Comparison of ENCODE assay signal across 1 cellular context in the genomic region with DNA sequence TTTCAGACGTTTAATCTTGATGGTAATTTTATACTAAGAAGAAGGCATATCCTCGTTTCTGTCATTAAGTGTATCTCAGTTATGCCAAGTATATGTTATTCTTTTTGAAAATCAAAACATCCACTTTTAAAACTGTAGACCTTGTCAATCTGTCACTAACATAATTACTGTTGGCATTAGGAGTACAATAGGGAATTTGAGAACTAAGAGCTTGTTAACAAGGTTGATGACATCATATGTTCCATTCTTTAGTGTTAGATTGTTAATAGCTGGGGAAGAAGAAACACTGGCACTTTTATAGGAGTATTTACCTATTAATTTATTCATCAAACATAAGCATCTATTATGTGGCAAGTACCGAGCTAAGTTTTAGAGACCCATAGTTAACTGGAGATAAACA.
TF ChIP-seq lines count a peak whose summit lies in the region.

No MANE protein-coding gene starts in this region.

TF ChIP-seq in HEK293, 187 proteins besides CTCF, POLR2A, EP300 and RAD21 (continued from another document):
- TF ChIP-seq, protein P1, sequence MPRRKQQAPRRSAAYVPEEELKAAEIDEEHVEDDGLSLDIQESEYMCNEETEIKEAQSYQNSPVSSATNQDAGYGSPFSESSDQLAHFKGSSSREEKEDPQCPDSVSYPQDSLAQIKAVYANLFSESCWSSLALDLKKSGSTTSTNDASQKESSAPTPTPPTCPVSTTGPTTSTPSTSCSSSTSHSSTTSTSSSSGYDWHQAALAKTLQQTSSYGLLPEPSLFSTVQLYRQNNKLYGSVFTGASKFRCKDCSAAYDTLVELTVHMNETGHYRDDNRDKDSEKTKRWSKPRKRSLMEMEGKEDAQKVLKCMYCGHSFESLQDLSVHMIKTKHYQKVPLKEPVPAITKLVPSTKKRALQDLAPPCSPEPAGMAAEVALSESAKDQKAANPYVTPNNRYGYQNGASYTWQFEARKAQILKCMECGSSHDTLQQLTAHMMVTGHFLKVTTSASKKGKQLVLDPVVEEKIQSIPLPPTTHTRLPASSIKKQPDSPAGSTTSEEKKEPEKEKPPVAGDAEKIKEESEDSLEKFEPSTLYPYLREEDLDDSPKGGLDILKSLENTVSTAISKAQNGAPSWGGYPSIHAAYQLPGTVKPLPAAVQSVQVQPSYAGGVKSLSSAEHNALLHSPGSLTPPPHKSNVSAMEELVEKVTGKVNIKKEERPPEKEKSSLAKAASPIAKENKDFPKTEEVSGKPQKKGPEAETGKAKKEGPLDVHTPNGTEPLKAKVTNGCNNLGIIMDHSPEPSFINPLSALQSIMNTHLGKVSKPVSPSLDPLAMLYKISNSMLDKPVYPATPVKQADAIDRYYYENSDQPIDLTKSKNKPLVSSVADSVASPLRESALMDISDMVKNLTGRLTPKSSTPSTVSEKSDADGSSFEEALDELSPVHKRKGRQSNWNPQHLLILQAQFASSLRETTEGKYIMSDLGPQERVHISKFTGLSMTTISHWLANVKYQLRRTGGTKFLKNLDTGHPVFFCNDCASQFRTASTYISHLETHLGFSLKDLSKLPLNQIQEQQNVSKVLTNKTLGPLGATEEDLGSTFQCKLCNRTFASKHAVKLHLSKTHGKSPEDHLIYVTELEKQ (tag by site-specific recombination; IDR thresholded peaks at IDR 0.05; ENCODE audit: borderline replicate concordance), result peak; percentile 66; the same call in 1 of the 2 replicates
- TF ChIP-seq GLI2 (tag by site-specific recombination; IDR thresholded peaks at IDR 0.05; ENCODE audit: borderline replicate concordance, low read depth) (0 out of 2 replicates have a peak, but pooled peaks have one; percentile 25), ZNF394 (tag by site-specific recombination; IDR thresholded peaks at IDR 0.05; ENCODE audit: borderline replicate concordance) (peak; percentile 42; the same call in 1 of the 2 replicates), GFI1B (tag by site-specific recombination; IDR thresholded peaks at IDR 0.05) (peak; percentile 82), PRDM6 (tag by site-specific recombination; IDR thresholded peaks at IDR 0.05) (peak; percentile 92), PRDM4 (tag by site-specific recombination; IDR thresholded peaks at IDR 0.05) (peak; percentile 86), ZNF600 (tag by site-specific recombination; IDR thresholded peaks at IDR 0.05) (no peak), ZBTB20 (tag by site-specific recombination; IDR thresholded peaks at IDR 0.05) (no peak), PRDM1 (tag by site-specific recombination; IDR thresholded peaks at IDR 0.05) (no peak), ZNF362 (tag by site-specific recombination; IDR thresholded peaks at IDR 0.05) (0 out of 2 replicates have a peak, but pooled peaks have one; percentile 14), ZNF629 (tag by site-specific recombination; IDR thresholded peaks at IDR 0.05) (peak; percentile 93), ZNF791 (tag by site-specific recombination; IDR thresholded peaks at IDR 0.05) (no peak), ZNF146 (tag by site-specific recombination; IDR thresholded peaks at IDR 0.05) (no peak), ATF2 (tag by site-specific recombination; IDR thresholded peaks at IDR 0.05; ENCODE audit: low read depth) (peak; percentile 94), BCL11A (tag by site-specific recombination; IDR thresholded peaks at IDR 0.05; ENCODE audit: low read depth) (peak; percentile 89), BCL11B (tag by site-specific recombination; IDR thresholded peaks at IDR 0.05; ENCODE audit: low read depth) (0 out of 2 replicates have a peak, but pooled peaks have one; percentile 45), HIC1 (tag by site-specific recombination; IDR thresholded peaks at IDR 0.05) (peak; percentile 86), TRIM28 (IDR thresholded peaks at IDR 0.05; ENCODE audit: borderline replicate concordance, low read length) (no peak), ZXDB (tag by site-specific recombination; IDR thresholded peaks at IDR 0.05) (peak; percentile 76), OSR2 (tag by site-specific recombination; IDR thresholded peaks at IDR 0.05) (peak; percentile 78; the same call in 1 of the 2 replicates)
- TF ChIP-seq, protein P2, sequence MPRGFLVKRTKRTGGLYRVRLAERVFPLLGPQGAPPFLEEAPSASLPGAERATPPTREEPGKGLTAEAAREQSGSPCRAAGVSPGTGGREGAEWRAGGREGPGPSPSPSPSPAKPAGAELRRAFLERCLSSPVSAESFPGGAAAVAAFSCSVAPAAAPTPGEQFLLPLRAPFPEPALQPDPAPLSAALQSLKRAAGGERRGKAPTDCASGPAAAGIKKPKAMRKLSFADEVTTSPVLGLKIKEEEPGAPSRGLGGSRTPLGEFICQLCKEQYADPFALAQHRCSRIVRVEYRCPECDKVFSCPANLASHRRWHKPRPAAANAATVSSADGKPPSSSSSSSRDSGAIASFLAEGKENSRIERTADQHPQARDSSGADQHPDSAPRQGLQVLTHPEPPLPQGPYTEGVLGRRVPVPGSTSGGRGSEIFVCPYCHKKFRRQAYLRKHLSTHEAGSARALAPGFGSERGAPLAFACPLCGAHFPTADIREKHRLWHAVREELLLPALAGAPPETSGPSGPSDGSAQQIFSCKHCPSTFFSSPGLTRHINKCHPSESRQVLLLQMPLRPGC (tag by site-specific recombination; IDR thresholded peaks at IDR 0.05), result peak; percentile 70; the same call in 1 of the 2 replicates
